In the genomic region with DNA sequence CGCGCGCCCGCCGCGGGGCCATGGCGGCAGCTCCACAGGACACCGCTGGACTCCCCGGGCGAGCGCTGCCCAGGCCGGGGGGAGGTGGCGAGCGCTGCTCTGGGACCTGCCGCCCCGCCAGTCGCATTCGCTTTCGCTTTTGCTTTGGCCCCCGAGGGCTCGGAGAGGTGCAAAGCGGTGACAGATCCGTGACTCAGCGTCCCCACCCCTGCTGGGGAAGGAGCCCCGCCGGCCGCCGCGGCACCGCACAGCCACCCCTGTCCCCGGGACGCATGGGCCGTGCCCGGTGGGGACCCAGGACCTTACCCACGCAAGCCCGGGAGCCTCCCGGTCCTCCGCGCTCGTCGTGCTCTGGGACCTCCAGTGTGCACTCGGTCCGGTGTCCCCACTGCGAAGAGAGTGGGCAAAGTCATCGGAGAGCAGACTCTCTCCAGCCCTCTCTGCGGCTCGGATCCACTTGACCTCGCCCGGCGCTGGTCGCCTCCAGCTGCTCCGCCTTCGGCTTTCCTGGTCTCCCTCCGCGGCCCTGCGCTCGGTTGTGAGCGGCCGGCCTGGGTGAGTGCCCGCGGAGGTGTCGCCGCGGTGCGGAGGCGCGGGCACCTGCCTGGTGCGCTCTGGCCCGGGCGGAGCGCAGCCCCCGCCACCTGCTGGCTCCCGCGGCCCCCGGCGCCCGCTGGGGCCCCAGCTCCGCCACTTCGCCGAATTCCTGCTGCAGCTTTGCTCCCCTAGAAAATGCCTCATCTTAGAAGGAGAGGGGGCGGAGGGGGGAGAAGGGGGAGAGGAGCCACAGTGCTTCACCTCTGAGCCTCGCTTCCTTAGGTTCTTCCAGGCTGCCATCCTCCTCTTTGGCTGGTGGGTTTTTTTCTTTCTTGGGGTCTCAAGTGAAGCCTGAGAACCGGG, we compare ENCODE assay signal across 1 cellular context.
TF ChIP-seq lines count a peak whose summit lies in the region.

A gene with protein sequence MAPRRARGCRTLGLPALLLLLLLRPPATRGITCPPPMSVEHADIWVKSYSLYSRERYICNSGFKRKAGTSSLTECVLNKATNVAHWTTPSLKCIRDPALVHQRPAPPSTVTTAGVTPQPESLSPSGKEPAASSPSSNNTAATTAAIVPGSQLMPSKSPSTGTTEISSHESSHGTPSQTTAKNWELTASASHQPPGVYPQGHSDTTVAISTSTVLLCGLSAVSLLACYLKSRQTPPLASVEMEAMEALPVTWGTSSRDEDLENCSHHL (minus strand): TSS at position 73 of the 900 bp plus-strand sequence. CDS start 51 bp downstream, at position 22.

TF ChIP-seq in IMR-90, 13 proteins besides CTCF, POLR2A, EP300 and RAD21 (continued from another document):
- TF ChIP-seq RFX5 (IDR thresholded peaks at IDR 0.05; ENCODE audit: low read depth, low read length) (no peak), MXI1 (IDR thresholded peaks at IDR 0.05; ENCODE audit: borderline replicate concordance, low read depth, low read length) (no peak), FOS (IDR thresholded peaks at IDR 0.05; ENCODE audit: low read depth, low read length) (no peak), MAZ (IDR thresholded peaks at IDR 0.05; ENCODE audit: borderline replicate concordance, low read depth, low read length) (no peak; the same call in 1 of the 2 replicates), RCOR1 (IDR thresholded peaks at IDR 0.05; ENCODE audit: insufficient replicate concordance, low read length) (no peak)
